1 cellular context compared by ENCODE assay signal in genomic region chr10:100286051-100287033, GRCh38.
TF ChIP-seq lines count a peak whose summit lies in the region.

BLOC1S2 (minus strand) TSS chr10:100286680; CDS start chr10:100286659, 21 bp downstream.

TF ChIP-seq in HepG2, 621 proteins besides CTCF, POLR2A, EP300 and RAD21 (continued from another document and continues in another):
- TF ChIP-seq MXD3 (CRISPR knock-in tag; IDR thresholded peaks at IDR 0.05) (no peak), IRF2 (CRISPR knock-in tag; IDR thresholded peaks at IDR 0.05) (0 out of 2 replicates have a peak, but pooled peaks have one; percentile 37), ZNF841 (CRISPR knock-in tag; IDR thresholded peaks at IDR 0.05; ENCODE audit: borderline replicate concordance) (no peak), ZNF441 (CRISPR knock-in tag; IDR thresholded peaks at IDR 0.05; ENCODE audit: borderline replicate concordance) (no peak), ZNF549 (CRISPR knock-in tag; IDR thresholded peaks at IDR 0.05) (0 out of 2 replicates have a peak, but pooled peaks have one; percentile 15), ZNF556 (CRISPR knock-in tag; IDR thresholded peaks at IDR 0.05; ENCODE audit: borderline replicate concordance) (peak; percentile 78; the same call in 1 of the 2 replicates), ATF1 (CRISPR knock-in tag; IDR thresholded peaks at IDR 0.05) (no peak), ZBTB8A (CRISPR knock-in tag; IDR thresholded peaks at IDR 0.05; ENCODE audit: borderline replicate concordance, low read depth) (no peak), THAP11 (CRISPR knock-in tag; IDR thresholded peaks at IDR 0.05) (peak; percentile 54; the same call in 1 of the 2 replicates), SMYD3 (CRISPR knock-in tag; IDR thresholded peaks at IDR 0.05) (no peak), NONO (IDR thresholded peaks at IDR 0.05) (no peak), NONO (CRISPR knock-in tag; conservative IDR thresholded peaks at IDR 0.05) (peak; percentile 87), ZFYVE20 (CRISPR knock-in tag; IDR thresholded peaks at IDR 0.05; ENCODE audit: borderline replicate concordance, low read depth) (no peak), NCOA2 (CRISPR knock-in tag; IDR thresholded peaks at IDR 0.05) (no peak), ZNF883 (CRISPR knock-in tag; IDR thresholded peaks at IDR 0.05; ENCODE audit: not compliant biosample characterization) (no peak), ZSCAN22 (CRISPR knock-in tag; IDR thresholded peaks at IDR 0.05) (no peak), CCAR2 (optimal IDR thresholded peaks at IDR 0.05; ENCODE audit: low read depth, low read length) (no peak), ZFP90 (CRISPR knock-in tag; IDR thresholded peaks at IDR 0.05; ENCODE audit: borderline replicate concordance) (peak; percentile 78; the same call in 1 of the 2 replicates), ZNF577 (CRISPR knock-in tag; IDR thresholded peaks at IDR 0.05; ENCODE audit: borderline replicate concordance, low read depth) (no peak), AHDC1 (CRISPR knock-in tag; IDR thresholded peaks at IDR 0.05; ENCODE audit: borderline replicate concordance) (no peak), IKZF1 (IDR thresholded peaks at IDR 0.05) (no peak), ZNF30 (CRISPR knock-in tag; IDR thresholded peaks at IDR 0.05) (no peak), ARHGAP35 (CRISPR knock-in tag; IDR thresholded peaks at IDR 0.05; ENCODE audit: borderline replicate concordance) (no peak; the same call in 1 of the 2 replicates), ZBTB7B (CRISPR knock-in tag; IDR thresholded peaks at IDR 0.05) (no peak), GATA4 (IDR thresholded peaks at IDR 0.05; ENCODE audit: borderline replicate concordance, low read depth) (peak; percentile 78; the same call in 1 of the 2 replicates), ZMYM3 (CRISPR knock-in tag; IDR thresholded peaks at IDR 0.05) (no peak), SNAPC2 (CRISPR knock-in tag; IDR thresholded peaks at IDR 0.05) (no peak), ZNF839 (CRISPR knock-in tag; IDR thresholded peaks at IDR 0.05; ENCODE audit: borderline replicate concordance) (peak; percentile 95; the same call in 1 of the 2 replicates), GMEB2 (CRISPR knock-in tag; IDR thresholded peaks at IDR 0.05; ENCODE audit: low read depth) (no peak), TEAD3 (CRISPR knock-in tag; optimal IDR thresholded peaks at IDR 0.05; ENCODE audit: borderline replicate concordance) (peak; percentile 28), HOXA7 (CRISPR knock-in tag; IDR thresholded peaks at IDR 0.05) (no peak), ZNF605 (CRISPR knock-in tag; IDR thresholded peaks at IDR 0.05) (peak; percentile 89), U2AF2 (IDR thresholded peaks at IDR 0.05; ENCODE audit: low read depth, low read length) (no peak), PLRG1 (conservative IDR thresholded peaks at IDR 0.05) (no peak), IKZF4 (CRISPR knock-in tag; IDR thresholded peaks at IDR 0.05; ENCODE audit: borderline replicate concordance, low read depth, not compliant biosample characterization) (no peak), KMT2A (CRISPR knock-in tag; IDR thresholded peaks at IDR 0.05) (no peak), NPAS2 (CRISPR knock-in tag; IDR thresholded peaks at IDR 0.05; ENCODE audit: borderline replicate concordance) (no peak), ZNF513 (CRISPR knock-in tag; conservative IDR thresholded peaks at IDR 0.05) (no peak), ZNF691 (CRISPR knock-in tag; IDR thresholded peaks at IDR 0.05; ENCODE audit: borderline replicate concordance, low read depth) (no peak; the same call in none of the 2 replicates), ZNF3 (CRISPR knock-in tag; IDR thresholded peaks at IDR 0.05) (no peak), KLF6 (CRISPR knock-in tag; IDR thresholded peaks at IDR 0.05) (peak; percentile 52; the same call in 1 of the 2 replicates), KLF13 (CRISPR knock-in tag; IDR thresholded peaks at IDR 0.05) (peak; percentile 61; the same call in 1 of the 2 replicates), ZNF563 (CRISPR knock-in tag; IDR thresholded peaks at IDR 0.05) (0 out of 2 replicates have a peak, but pooled peaks have one; percentile 25), ZFP36 (IDR thresholded peaks at IDR 0.05; ENCODE audit: borderline replicate concordance, low read depth, low read length, partially characterized antibody) (no peak), CC2D1A (CRISPR knock-in tag; IDR thresholded peaks at IDR 0.05) (no peak; the same call in 1 of the 2 replicates), ZFP37 (CRISPR knock-in tag; IDR thresholded peaks at IDR 0.05; ENCODE audit: borderline replicate concordance) (no peak; the same call in 1 of the 2 replicates), MXD4 (CRISPR knock-in tag; IDR thresholded peaks at IDR 0.05) (peak; percentile 30; the same call in 1 of the 2 replicates), ZNF737 (CRISPR knock-in tag; IDR thresholded peaks at IDR 0.05; ENCODE audit: borderline replicate concordance) (0 out of 2 replicates have a peak, but pooled peaks have one; percentile 26), ZNF263 (CRISPR knock-in tag; IDR thresholded peaks at IDR 0.05) (peak; percentile 12; the same call in 1 of the 2 replicates), SETDB1 (CRISPR knock-in tag; IDR thresholded peaks at IDR 0.05; ENCODE audit: borderline replicate concordance) (no peak), KAT2B (IDR thresholded peaks at IDR 0.05; ENCODE audit: borderline replicate concordance, low read depth, low read length) (no peak)
- TF ChIP-seq, protein P1, sequence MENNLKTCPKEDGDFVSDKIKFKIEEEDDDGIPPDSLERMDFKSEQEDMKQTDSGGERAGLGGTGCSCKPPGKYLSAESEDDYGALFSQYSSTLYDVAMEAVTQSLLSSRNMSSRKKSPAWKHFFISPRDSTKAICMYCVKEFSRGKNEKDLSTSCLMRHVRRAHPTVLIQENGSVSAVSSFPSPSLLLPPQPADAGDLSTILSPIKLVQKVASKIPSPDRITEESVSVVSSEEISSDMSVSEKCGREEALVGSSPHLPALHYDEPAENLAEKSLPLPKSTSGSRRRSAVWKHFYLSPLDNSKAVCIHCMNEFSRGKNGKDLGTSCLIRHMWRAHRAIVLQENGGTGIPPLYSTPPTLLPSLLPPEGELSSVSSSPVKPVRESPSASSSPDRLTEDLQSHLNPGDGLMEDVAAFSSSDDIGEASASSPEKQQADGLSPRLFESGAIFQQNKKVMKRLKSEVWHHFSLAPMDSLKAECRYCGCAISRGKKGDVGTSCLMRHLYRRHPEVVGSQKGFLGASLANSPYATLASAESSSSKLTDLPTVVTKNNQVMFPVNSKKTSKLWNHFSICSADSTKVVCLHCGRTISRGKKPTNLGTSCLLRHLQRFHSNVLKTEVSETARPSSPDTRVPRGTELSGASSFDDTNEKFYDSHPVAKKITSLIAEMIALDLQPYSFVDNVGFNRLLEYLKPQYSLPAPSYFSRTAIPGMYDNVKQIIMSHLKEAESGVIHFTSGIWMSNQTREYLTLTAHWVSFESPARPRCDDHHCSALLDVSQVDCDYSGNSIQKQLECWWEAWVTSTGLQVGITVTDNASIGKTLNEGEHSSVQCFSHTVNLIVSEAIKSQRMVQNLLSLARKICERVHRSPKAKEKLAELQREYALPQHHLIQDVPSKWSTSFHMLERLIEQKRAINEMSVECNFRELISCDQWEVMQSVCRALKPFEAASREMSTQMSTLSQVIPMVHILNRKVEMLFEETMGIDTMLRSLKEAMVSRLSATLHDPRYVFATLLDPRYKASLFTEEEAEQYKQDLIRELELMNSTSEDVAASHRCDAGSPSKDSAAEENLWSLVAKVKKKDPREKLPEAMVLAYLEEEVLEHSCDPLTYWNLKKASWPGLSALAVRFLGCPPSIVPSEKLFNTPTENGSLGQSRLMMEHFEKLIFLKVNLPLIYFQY (CRISPR knock-in tag; IDR thresholded peaks at IDR 0.05; ENCODE audit: borderline replicate concordance), result peak; percentile 66
- TF ChIP-seq, protein P2, sequence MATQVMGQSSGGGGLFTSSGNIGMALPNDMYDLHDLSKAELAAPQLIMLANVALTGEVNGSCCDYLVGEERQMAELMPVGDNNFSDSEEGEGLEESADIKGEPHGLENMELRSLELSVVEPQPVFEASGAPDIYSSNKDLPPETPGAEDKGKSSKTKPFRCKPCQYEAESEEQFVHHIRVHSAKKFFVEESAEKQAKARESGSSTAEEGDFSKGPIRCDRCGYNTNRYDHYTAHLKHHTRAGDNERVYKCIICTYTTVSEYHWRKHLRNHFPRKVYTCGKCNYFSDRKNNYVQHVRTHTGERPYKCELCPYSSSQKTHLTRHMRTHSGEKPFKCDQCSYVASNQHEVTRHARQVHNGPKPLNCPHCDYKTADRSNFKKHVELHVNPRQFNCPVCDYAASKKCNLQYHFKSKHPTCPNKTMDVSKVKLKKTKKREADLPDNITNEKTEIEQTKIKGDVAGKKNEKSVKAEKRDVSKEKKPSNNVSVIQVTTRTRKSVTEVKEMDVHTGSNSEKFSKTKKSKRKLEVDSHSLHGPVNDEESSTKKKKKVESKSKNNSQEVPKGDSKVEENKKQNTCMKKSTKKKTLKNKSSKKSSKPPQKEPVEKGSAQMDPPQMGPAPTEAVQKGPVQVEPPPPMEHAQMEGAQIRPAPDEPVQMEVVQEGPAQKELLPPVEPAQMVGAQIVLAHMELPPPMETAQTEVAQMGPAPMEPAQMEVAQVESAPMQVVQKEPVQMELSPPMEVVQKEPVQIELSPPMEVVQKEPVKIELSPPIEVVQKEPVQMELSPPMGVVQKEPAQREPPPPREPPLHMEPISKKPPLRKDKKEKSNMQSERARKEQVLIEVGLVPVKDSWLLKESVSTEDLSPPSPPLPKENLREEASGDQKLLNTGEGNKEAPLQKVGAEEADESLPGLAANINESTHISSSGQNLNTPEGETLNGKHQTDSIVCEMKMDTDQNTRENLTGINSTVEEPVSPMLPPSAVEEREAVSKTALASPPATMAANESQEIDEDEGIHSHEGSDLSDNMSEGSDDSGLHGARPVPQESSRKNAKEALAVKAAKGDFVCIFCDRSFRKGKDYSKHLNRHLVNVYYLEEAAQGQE (IDR thresholded peaks at IDR 0.05; ENCODE audit: borderline replicate concordance in 1 of 2, low read depth in 1 of 2, low read length in 2 of 2), result peak in 1 of 2 experiments; percentile 53; a peak in 1 of 4 replicates
